In the genomic region with DNA sequence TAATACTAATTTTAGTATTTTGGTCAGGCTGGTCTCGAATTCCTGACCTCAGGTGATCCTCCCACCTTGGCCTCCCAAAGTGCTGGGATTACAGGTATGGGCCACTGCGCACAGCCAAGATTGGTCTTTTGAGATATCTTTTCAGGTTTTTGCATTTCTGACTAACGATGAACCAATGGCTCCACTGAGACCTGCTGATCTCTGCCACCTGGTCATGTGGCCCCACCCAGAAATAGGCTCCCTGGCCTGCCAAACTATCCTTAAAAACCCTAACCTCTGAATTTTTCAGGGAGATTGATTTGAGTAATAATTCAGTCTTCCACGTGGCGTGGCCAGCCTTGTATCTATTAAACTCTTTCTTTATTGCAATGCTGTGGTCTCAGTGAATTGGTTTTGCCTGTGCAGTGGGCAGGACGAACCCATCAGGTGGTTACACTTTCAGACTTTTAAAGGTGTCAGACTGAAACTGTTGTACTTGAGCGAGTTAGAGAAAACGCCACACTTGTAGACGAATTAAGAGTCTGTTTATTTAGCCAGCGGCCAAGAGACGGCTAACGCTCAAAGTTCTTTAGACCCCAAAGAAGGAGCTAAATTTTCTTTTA, we compare ENCODE assay signal across 11 cellular contexts.
DNase-seq lines count a peak whose midpoint lies in the region; ATAC-seq lines count a peak whose summit lies in the region.
"Had no signal": no experiment of that assay in that cellular context is flagged by ENCODE, and none has a peak within 500 bp of the region (broad histone marks: within the 10 kb centered on the region; RNA-seq: fewer than 3 reads in every experiment).

No MANE protein-coding gene starts in this region.

- no peak for DNase-seq in aorta
- no peak for DNase-seq in NCI-H82 (lab: John Stamatoyannopoulos, UW)
- no peak for DNase-seq in activated CD4-positive, alpha-beta T cell treated with anti-CD3 and anti-CD28 coated beads for 1 hour
- DNase-seq in NCI-H128 (lab: John Stamatoyannopoulos, UW; ENCODE audit: unreplicated experiment) = no peak
- DNase-seq: CD8-positive, alpha-beta T cell; dorsolateral prefrontal cortex had no signal

- H3K36me3 ChIP-seq in iPS-18a (ENCODE audit: control insufficient read depth, low read depth, low read length) (no peaks in the 10 kb centered on the region), aorta (ENCODE audit: control insufficient read depth in 1 of 2, insufficient read depth in 2 of 2, low read length in 1 of 2) (no peaks in the 10 kb centered on the region)

- ATAC-seq in GM18870 (IDR thresholded peaks at IDR 0.05; ENCODE audit: unreplicated experiment) (peak; percentile 79), GM21737 (IDR thresholded peaks at IDR 0.05; ENCODE audit: unreplicated experiment) (peak; percentile 78), HG03342 (IDR thresholded peaks at IDR 0.05; ENCODE audit: unreplicated experiment) (peak; percentile 80), aorta (ENCODE audit: low FRiP score) (no peak)
- ATAC-seq: activated CD4-positive, CD25-positive, alpha-beta regulatory T cell treated with anti-CD3 and anti-CD28 coated beads, Interleukin-2, amount 50 U/mL, for 24 hours; CD8-positive, alpha-beta T cell had no signal

- peaks cover 41% of the 10 kb centered on the region for H3K4me1 ChIP-seq in iPS-18a (ENCODE audit: control insufficient read depth, low read depth, low read length)
- H3K4me1 ChIP-seq in aorta (ENCODE audit: control insufficient read depth in 1 of 2, insufficient read depth in 2 of 2, low read length in 2 of 2) = no peaks in the 10 kb centered on the region

- H3K27ac ChIP-seq in iPS-18a (ENCODE audit: low read length) (peak overlapping the region; percentile 84), aorta (ENCODE audit: low read depth in 1 of 2, low read length in 2 of 2) (no peak overlapping the region)
- H3K27ac ChIP-seq: dorsolateral prefrontal cortex had no signal

- H3K9me3 ChIP-seq in iPS-18a (ENCODE audit: control insufficient read depth, low read depth, low read length) (peaks cover 12% of the 10 kb centered on the region), aorta (ENCODE audit: control insufficient read depth, low read length) (peaks cover 2% of the 10 kb centered on the region)

- no peaks in the 10 kb centered on the region for H3K27me3 ChIP-seq in iPS-18a (ENCODE audit: control insufficient read depth, insufficient read depth, low read length)
- no peaks in the 10 kb centered on the region for H3K27me3 ChIP-seq in aorta (ENCODE audit: control insufficient read depth in 1 of 2, insufficient read depth in 2 of 2, low read length in 1 of 2)
- H3K27me3 ChIP-seq: dorsolateral prefrontal cortex had no signal

- WGBS in aorta, 2 donors = 53 to 67% methylated on average over 12 of the region's 12 CpGs

- peak overlapping the region; percentile 50 for H3K9ac ChIP-seq in iPS-18a (ENCODE audit: low read length)

- H3K4me3 ChIP-seq in iPS-18a (ENCODE audit: low read length) (no peak overlapping the region), aorta (ENCODE audit: low read length in 2 of 2) (no peak overlapping the region)
- H3K4me3 ChIP-seq: dorsolateral prefrontal cortex had no signal

- intact Hi-C loops in aorta (cut with DNase I) = no loop called here
